In genomic region chr5:39021413-39021812, GRCh38 we compare ENCODE assay signal across 26 cellular contexts. TPM values are rescaled to one million over a fixed set of nuclear protein-coding genes. Genes with fewer than 3 reads are reported as not detected.
DNase-seq lines count a peak whose midpoint lies in the region; ATAC-seq and TF ChIP-seq lines count a peak whose summit lies in the region.
"Had no signal": no experiment of that assay in that cellular context is flagged by ENCODE, and none has a peak within 500 bp of the region (broad histone marks: within the 10 kb centered on the region; RNA-seq: fewer than 3 reads in every experiment).

No MANE protein-coding gene starts in this region.

- H3K27me3 Mint-ChIP-seq in GM23338 (ENCODE audit: insufficient read depth, low read depth, poor library complexity) (no peaks in the 10 kb centered on the region), neural progenitor cell (ENCODE audit: insufficient read depth, low read depth) (no peaks in the 10 kb centered on the region), Calu3 (ENCODE audit: unreplicated experiment) (no peaks in the 10 kb centered on the region)
- H3K27me3 Mint-ChIP-seq in activated T-cell treated with anti-CD3 and anti-CD28 coated beads, Interleukin-2, amount 50 U/mL, for 72 hours (ENCODE audit: low read depth): no peaks in the 10 kb centered on the region
- H3K27me3 Mint-ChIP-seq: activated naive CD8-positive, alpha-beta T cell treated with anti-CD3 and anti-CD28 coated beads, Interleukin-2, amount 50 U/mL, for 24 hours had no signal

- H4K20me1 ChIP-seq in GM23338 (replicated peaks; ENCODE audit: insufficient read depth) (no peaks in the 10 kb centered on the region), neural progenitor cell (ENCODE audit: low read depth) (peaks cover 34% of the 10 kb centered on the region)

- peaks cover 45% of the 10 kb centered on the region for H3K4me1 Mint-ChIP-seq in GM23338
- H3K4me1 Mint-ChIP-seq in neural progenitor cell: peaks cover 24% of the 10 kb centered on the region
- peaks cover 63% of the 10 kb centered on the region for H3K4me1 Mint-ChIP-seq in activated T-cell treated with anti-CD3 and anti-CD28 coated beads, Interleukin-2, amount 50 U/mL, for 72 hours (ENCODE audit: low read depth)
- H3K4me1 Mint-ChIP-seq in Calu3 (ENCODE audit: low read depth, unreplicated experiment): peaks cover 12% of the 10 kb centered on the region

- ATAC-seq in GM23338 (peak; percentile 83), GM21447 (IDR thresholded peaks at IDR 0.05; ENCODE audit: unreplicated experiment) (no peak)
- no peak for ATAC-seq in activated T-cell treated with anti-CD3 and anti-CD28 coated beads, Interleukin-2, amount 50 U/mL, for 72 hours (replicated peaks in 1 of 2)
- ATAC-seq: activated naive CD8-positive, alpha-beta T cell treated with anti-CD3 and anti-CD28 coated beads, Interleukin-2, amount 50 U/mL, for 24 hours; HCT116; lower lobe of right lung had no signal

- intact Hi-C loops in Calu3 (cut with micrococcal nuclease; ENCODE audit: unreplicated experiment): no loop called here

- H2AFZ ChIP-seq in GM23338 (no peak overlapping the region), neural progenitor cell (replicated peaks) (no peak overlapping the region)

- peak; percentile 62 for DNase-seq in GM23338 (ENCODE audit: low spot score)
- DNase-seq in SK-N-MC (ENCODE audit: low read depth, low spot score): no peak
- DNase-seq in iPS DF 6.9 (ENCODE audit: low read depth, low spot score): peak; percentile 41
- peak; percentile 14 for DNase-seq in neural progenitor cell (ENCODE audit: low spot score)
- no peak for DNase-seq in HPDE6-E6E7 (ENCODE audit: extremely low spot score)
- DNase-seq in activated T-cell treated with anti-CD3 and anti-CD28 coated beads, Interleukin-2, amount 50 U/mL, for 72 hours: no peak
- DNase-seq in Calu3: no peak
- DNase-seq: ACHN; activated gamma-delta T cell treated with Interleukin-2 at 50 U/mL for 16 hours; activated naive CD8-positive, alpha-beta T cell treated with anti-CD3 and anti-CD28 coated beads, Interleukin-2, amount 50 U/mL, for 24 hours; Caco-2; cerebellar nuclear complex; DMS79 treated with DMSO at 0.1 percent for 48 hours; head of caudate nucleus; lower lobe of right lung; NCI-H2171 treated with DMSO at 0.1 percent for 48 hours; NCI-H526; ovary; stimulated activated naive CD4-positive, alpha-beta T cell treated with Interleukin-2 at 50 U/mL for 16 hours; testis had no signal

- no peaks in the 10 kb centered on the region for H3K36me3 ChIP-seq in GM23338 (ENCODE audit: insufficient read depth)
- H3K36me3 ChIP-seq in SK-N-MC (ENCODE audit: insufficient read depth, low read length): peaks cover 10% of the 10 kb centered on the region
- no peaks in the 10 kb centered on the region for H3K36me3 ChIP-seq in iPS DF 6.9 (ENCODE audit: control insufficient read depth, insufficient read depth, low read length)
- no peaks in the 10 kb centered on the region for H3K36me3 ChIP-seq in neural progenitor cell
- H3K36me3 ChIP-seq: ovary had no signal

- H3K9me3 ChIP-seq in SK-N-MC (ENCODE audit: low read depth, low read length): no peaks in the 10 kb centered on the region
- no peaks in the 10 kb centered on the region for H3K9me3 ChIP-seq in iPS DF 6.9 (ENCODE audit: control insufficient read depth, insufficient read depth, low read length)
- no peaks in the 10 kb centered on the region for H3K9me3 ChIP-seq in neural progenitor cell (ENCODE audit: low read depth)
- H3K9me3 ChIP-seq: Caco-2, ovary, right atrium auricular region, SJSA1, testis had no signal

- WGBS in iPS DF 6.9 (ENCODE audit: insufficient coverage, insufficient read length): no CpG with 5 or more reads among the region's 1 CpG

- H3K27ac ChIP-seq in GM23338 (ENCODE audit: low read depth) (peak overlapping the region; percentile 75), SK-N-MC (peak overlapping the region; percentile 43; the same call in 1 of the 2 replicates), iPS DF 6.9 (ENCODE audit: low read length) (no peak overlapping the region), neural progenitor cell (peak overlapping the region; percentile 47)
- H3K27ac ChIP-seq: BLaER1, HL-60, lower lobe of right lung, ovary, right atrium auricular region, SJSA1, testis had no signal

- H3K9ac ChIP-seq in SK-N-MC (ENCODE audit: insufficient read length) (no peak overlapping the region), neural progenitor cell (no peak overlapping the region)
- H3K9ac ChIP-seq: BLaER1 had no signal

- H3K4me3 Mint-ChIP-seq in GM23338: peak overlapping the region; percentile 41; the same call in 2 of the 3 replicates
- H3K4me3 Mint-ChIP-seq in neural progenitor cell: no peak overlapping the region
- no peak overlapping the region for H3K4me3 Mint-ChIP-seq in activated T-cell treated with anti-CD3 and anti-CD28 coated beads, Interleukin-2, amount 50 U/mL, for 72 hours
- H3K4me3 Mint-ChIP-seq in Calu3 (ENCODE audit: low read depth, unreplicated experiment): no peak overlapping the region
- H3K4me3 Mint-ChIP-seq: activated naive CD8-positive, alpha-beta T cell treated with anti-CD3 and anti-CD28 coated beads, Interleukin-2, amount 50 U/mL, for 24 hours had no signal

- H3K36me3 Mint-ChIP-seq in GM23338 (ENCODE audit: low read depth) (peaks cover 14% of the 10 kb centered on the region), neural progenitor cell (peaks cover 28% of the 10 kb centered on the region), Calu3 (ENCODE audit: insufficient read depth, unreplicated experiment) (peaks cover 10% of the 10 kb centered on the region)
- H3K36me3 Mint-ChIP-seq in activated T-cell treated with anti-CD3 and anti-CD28 coated beads, Interleukin-2, amount 50 U/mL, for 72 hours (ENCODE audit: insufficient read depth in 2 of 2): peaks cover 8 to 12% of the 10 kb centered on the region in 2 donors

- H3K27me3 ChIP-seq in GM23338 (ENCODE audit: insufficient read depth): no peaks in the 10 kb centered on the region
- no peaks in the 10 kb centered on the region for H3K27me3 ChIP-seq in iPS DF 6.9 (ENCODE audit: control insufficient read depth, insufficient read depth, low read length)
- H3K27me3 ChIP-seq in neural progenitor cell: no peaks in the 10 kb centered on the region
- H3K27me3 ChIP-seq: BLaER1, ovary, right atrium auricular region, SJSA1, testis had no signal

- H3K27ac Mint-ChIP-seq in GM23338: peak overlapping the region; percentile 94
- H3K27ac Mint-ChIP-seq in neural progenitor cell: no peak overlapping the region
- H3K27ac Mint-ChIP-seq in activated T-cell treated with anti-CD3 and anti-CD28 coated beads, Interleukin-2, amount 50 U/mL, for 72 hours: no peak overlapping the region
- no peak overlapping the region for H3K27ac Mint-ChIP-seq in Calu3 (ENCODE audit: unreplicated experiment)
- H3K27ac Mint-ChIP-seq: activated naive CD8-positive, alpha-beta T cell treated with anti-CD3 and anti-CD28 coated beads, Interleukin-2, amount 50 U/mL, for 24 hours had no signal

- H3K4me1 ChIP-seq in GM23338 (ENCODE audit: insufficient read depth) (peaks cover 53% of the 10 kb centered on the region), iPS DF 6.9 (ENCODE audit: control insufficient read depth, insufficient read depth, low read length) (peaks cover 6% of the 10 kb centered on the region), neural progenitor cell (peaks cover 32% of the 10 kb centered on the region)
- H3K4me1 ChIP-seq: BLaER1, Caco-2 had no signal

- H3K9me3 Mint-ChIP-seq in GM23338 (peaks cover 5% of the 10 kb centered on the region; the same call in 1 of the 3 replicates), neural progenitor cell (peaks cover 19% of the 10 kb centered on the region), Calu3 (ENCODE audit: low read depth, unreplicated experiment) (no peaks in the 10 kb centered on the region)
- H3K9me3 Mint-ChIP-seq in activated T-cell treated with anti-CD3 and anti-CD28 coated beads, Interleukin-2, amount 50 U/mL, for 72 hours: no peaks in the 10 kb centered on the region
- H3K9me3 Mint-ChIP-seq: activated naive CD8-positive, alpha-beta T cell treated with anti-CD3 and anti-CD28 coated beads, Interleukin-2, amount 50 U/mL, for 24 hours had no signal

- H3K4me3 ChIP-seq in GM23338: peak overlapping the region; percentile 24
- H3K4me3 ChIP-seq in SK-N-MC: no peak overlapping the region
- H3K4me3 ChIP-seq in iPS DF 6.9 (ENCODE audit: low read length): no peak overlapping the region
- H3K4me3 ChIP-seq in neural progenitor cell: no peak overlapping the region
- H3K4me3 ChIP-seq: BLaER1, lower lobe of right lung, ovary, right atrium auricular region, SJSA1, testis had no signal

- H3F3A ChIP-seq in GM23338 (replicated peaks; ENCODE audit: low read depth) (no peaks in the 10 kb centered on the region), neural progenitor cell (ENCODE audit: low read depth) (peaks cover 14% of the 10 kb centered on the region)

- H3K4me2 ChIP-seq in GM23338: peak overlapping the region; percentile 50
- H3K4me2 ChIP-seq in neural progenitor cell: peak overlapping the region; percentile 67
- H3K4me2 ChIP-seq: BLaER1 had no signal

- CTCF ChIA-PET in Calu3 (lab: Charles Lee): no interaction called here

- BruUV-seq in Calu3 (replicated peaks; lab: Mats Ljungman, UMichigan): no TSS peak

- TF ChIP-seq CTCF in GM23338 (conservative IDR thresholded peaks at IDR 0.05; ENCODE audit: low read depth in 2 of 2) (no peak), neural progenitor cell (IDR thresholded peaks at IDR 0.05) (no peak), Calu3 (IDR thresholded peaks at IDR 0.05; ENCODE audit: unreplicated experiment) (no peak)

- no peaks in the 10 kb centered on the region for H3K9me2 ChIP-seq in GM23338 (ENCODE audit: insufficient read depth)

- peaks cover 46% of the 10 kb centered on the region for H3K79me2 ChIP-seq in GM23338 (replicated peaks; ENCODE audit: insufficient read depth)
- peaks cover 45% of the 10 kb centered on the region for H3K79me2 ChIP-seq in neural progenitor cell (ENCODE audit: low read depth)

RNA-seq across cellular contexts. Expression of gene RICTOR, which starts 52.8 kb away (rescaled TPM):
- total RNA-seq in GM23338 (2014; rRNA removed; shearing (Covaris generic)): 27.4 and 30.2 TPM in 2 replicates
- 7.0 and 9.9 TPM in 2 replicates for polyA plus RNA-seq in GM23338 (2016; fragmentation: Nextera tagmentation; extraction: Ambion mirVana)
- 24.7 and 41.3 TPM in 2 replicates for total RNA-seq in neural progenitor cell (ENCODE audit: low replicate concordance)
- total RNA-seq in activated T-cell treated with anti-CD3 and anti-CD28 coated beads, Interleukin-2, amount 50 U/mL, for 72 hours: 10 to 100 TPM; 34.6 to 47.0 TPM
- total RNA-seq in Calu3 (2022): 41.1 and 47.1 TPM in 2 replicates

Comparison
In these comparisons a context has a peak if more than half of its experiments do, and no peak if none do; other contexts are left out.
1. DNase-seq: peak in GM23338 (single experiment), iPS DF 6.9 (single experiment) and neural progenitor cell (single experiment); none in SK-N-MC (single experiment), HPDE6-E6E7 (single experiment), activated T-cell treated with anti-CD3 and anti-CD28 coated beads, Interleukin-2, amount 50 U/mL, for 72 hours (0 of 2) and Calu3 (single experiment).